Comparison of ENCODE assay signal across 20 cellular contexts in genomic region chrX:13620202-13620601, GRCh38. TPM values are rescaled to one million over a fixed set of nuclear protein-coding genes. Genes with fewer than 3 reads are reported as not detected.
"Had no signal": no experiment of that assay in that cellular context is flagged by ENCODE, and none has a peak within 500 bp of the region (broad histone marks: within the 10 kb centered on the region; RNA-seq: fewer than 3 reads in every experiment).

No MANE protein-coding gene starts in this region.

- ATAC-seq: left lung; natural killer cell treated with Interleukin-12 subunit alpha and Interleukin-12 subunit beta and Interleukin-15 and Interleukin-18, amount 100 ng/mL, for 72 hours; right lobe of liver had no signal

- H3K27me3 ChIP-seq: left lung, upper lobe of left lung had no signal

- H3K27ac ChIP-seq: breast epithelium, dorsolateral prefrontal cortex, left lung, prostate gland, right lobe of liver, upper lobe of left lung had no signal

- H3K9me3 Mint-ChIP-seq: activated CD4-positive, alpha-beta memory T cell treated with anti-CD3 and anti-CD28 coated beads, Interleukin-2, amount 10 ng/mL, durations not matched to agents 7 days and 5 days; activated naive CD8-positive, alpha-beta T cell treated with anti-CD3 and anti-CD28 coated beads, Interleukin-2, amount 10 ng/mL, durations not matched to agents 7 days and 5 days; natural killer cell treated with Interleukin-12 subunit alpha and Interleukin-12 subunit beta and Interleukin-15 and Interleukin-18, amount 100 ng/mL, for 72 hours had no signal

- H3K36me3 ChIP-seq: breast epithelium, left lung, prostate gland, right lobe of liver, upper lobe of left lung had no signal

- FAIRE-seq: keratinocyte had no signal

- H3K4me1 ChIP-seq: breast epithelium, left lung, prostate gland, right lobe of liver, upper lobe of left lung had no signal

- H3K27ac Mint-ChIP-seq: activated CD4-positive, alpha-beta memory T cell treated with anti-CD3 and anti-CD28 coated beads, Interleukin-2, amount 10 ng/mL, durations not matched to agents 7 days and 5 days; activated naive CD8-positive, alpha-beta T cell treated with anti-CD3 and anti-CD28 coated beads, Interleukin-2, amount 10 ng/mL, durations not matched to agents 7 days and 5 days; natural killer cell treated with Interleukin-12 subunit alpha and Interleukin-12 subunit beta and Interleukin-15 and Interleukin-18, amount 100 ng/mL, for 72 hours had no signal

- H3K4me3 ChIP-seq: breast epithelium, dorsolateral prefrontal cortex, left lung, prostate gland, right lobe of liver, upper lobe of left lung had no signal

- H3K27me3 Mint-ChIP-seq: activated naive CD8-positive, alpha-beta T cell treated with anti-CD3 and anti-CD28 coated beads, Interleukin-2, amount 10 ng/mL, durations not matched to agents 7 days and 5 days had no signal

- DNase-seq: activated CD4-positive, alpha-beta memory T cell treated with anti-CD3 and anti-CD28 coated beads, Interleukin-2, amount 10 ng/mL, durations not matched to agents 7 days and 5 days; activated gamma-delta T cell treated with Interleukin-2 at 50 U/mL for 16 hours; activated naive CD8-positive, alpha-beta T cell treated with anti-CD3 and anti-CD28 coated beads, Interleukin-2, amount 10 ng/mL, durations not matched to agents 7 days and 5 days; activated T-cell treated with anti-CD3 and anti-CD28 coated beads, Interleukin-2, amount 50 U/mL, for 48 hours; aorta; dorsolateral prefrontal cortex; hypothalamus; left lung; mesenchymal stem cell; occipital lobe; right lobe of liver; stimulated activated CD4-positive, alpha-beta T cell treated with anti-CD3 and anti-CD28 coated beads, Interleukin-1b, Interleukin-23, amount 100 ng/mL, for 48 hours; stimulated activated naive CD4-positive, alpha-beta T cell treated with Interleukin-2 at 50 U/mL for 16 hours; upper lobe of left lung had no signal

- H3K9me3 ChIP-seq: left lung, prostate gland, right lobe of liver had no signal

- H3K36me3 Mint-ChIP-seq: natural killer cell treated with Interleukin-12 subunit alpha and Interleukin-12 subunit beta and Interleukin-15 and Interleukin-18, amount 100 ng/mL, for 72 hours had no signal

- H3K4me3 Mint-ChIP-seq: activated CD4-positive, alpha-beta memory T cell treated with anti-CD3 and anti-CD28 coated beads, Interleukin-2, amount 10 ng/mL, durations not matched to agents 7 days and 5 days; activated naive CD8-positive, alpha-beta T cell treated with anti-CD3 and anti-CD28 coated beads, Interleukin-2, amount 10 ng/mL, durations not matched to agents 7 days and 5 days; natural killer cell treated with Interleukin-12 subunit alpha and Interleukin-12 subunit beta and Interleukin-15 and Interleukin-18, amount 100 ng/mL, for 72 hours had no signal

RNA-seq across cellular contexts. Expression of gene EGFL6, which starts 50.8 kb away (rescaled TPM):
- total RNA-seq: chondrocyte, glomerular endothelial cell, right lobe of liver had no signal
